Comparison of ENCODE assay signal across 11 cellular contexts in the genomic region with DNA sequence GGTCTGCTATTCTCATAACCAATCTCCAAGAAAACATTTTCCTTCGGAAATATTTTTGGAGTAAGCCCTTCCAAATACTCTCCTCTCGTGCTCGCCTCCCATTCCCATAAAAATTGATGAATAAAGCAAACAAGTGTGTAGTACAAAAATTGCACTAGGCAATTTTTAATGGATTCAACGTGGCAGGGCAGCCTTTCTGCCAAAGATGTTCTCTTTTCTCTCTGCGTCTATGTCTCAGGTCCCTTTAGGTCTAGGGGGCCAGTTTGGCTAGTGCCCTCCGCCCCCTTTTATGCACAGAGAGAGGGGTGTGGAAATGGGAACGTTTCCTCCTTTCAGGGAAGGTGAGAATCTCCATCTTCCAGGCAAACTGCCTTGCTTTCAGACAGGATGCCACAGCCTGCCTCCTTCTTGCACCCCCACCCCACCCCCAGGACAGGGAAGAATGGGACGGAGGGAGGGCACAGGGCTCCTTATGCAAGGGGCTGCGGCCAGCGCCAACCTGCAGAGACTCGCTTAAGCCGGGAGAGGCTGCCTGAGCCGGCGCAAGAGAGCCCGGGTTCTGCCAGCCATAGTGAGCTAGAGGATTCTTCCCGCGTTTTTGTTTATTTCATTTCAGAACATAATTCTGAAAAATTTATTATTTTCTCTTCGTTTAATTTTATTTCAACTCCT. TPM values are rescaled to one million over a fixed set of nuclear protein-coding genes. Genes with fewer than 3 reads are reported as not detected.
DNase-seq lines count a peak whose midpoint lies in the region; ATAC-seq and TF ChIP-seq lines count a peak whose summit lies in the region.
"Had no signal": no experiment of that assay in that cellular context is flagged by ENCODE, and none has a peak within 500 bp of the region (broad histone marks: within the 10 kb centered on the region; RNA-seq: fewer than 3 reads in every experiment).

No MANE protein-coding gene starts in this region.

- peak overlapping the region; percentile 87 for H3K4me2 ChIP-seq in neuronal stem cell (ENCODE audit: insufficient read depth, low read length, poor library complexity, severe bottlenecking)
- H3K4me2 ChIP-seq: BLaER1 had no signal

- peak overlapping the region; percentile 84 for H3K18ac ChIP-seq in neuronal stem cell (ENCODE audit: low read length)

- no peak overlapping the region for H2AK5ac ChIP-seq in neuronal stem cell (ENCODE audit: low read depth, low read length)

- ATAC-seq in activated CD8-positive, alpha-beta memory T cell treated with anti-CD3 and anti-CD28 coated beads, Interleukin-2, amount 10 ng/mL, durations not matched to agents 7 days and 5 days: no peak
- no peak for ATAC-seq in gastroesophageal sphincter
- no peak for ATAC-seq in stimulated activated memory B cell treated with anti-CD40 and anti-IgM and Interleukin-4, amounts not matched to agents 10 μg/mL and 1 μg/mL and 100 μg/mL, for 72 hours

- no peaks in the 10 kb centered on the region for H3K27me3 ChIP-seq in MG63
- peaks cover 0 to 25% (median 0%) of the 10 kb centered on the region in 3 experiments for H3K27me3 ChIP-seq in neuronal stem cell (ENCODE audit: control insufficient read depth in 3 of 3, insufficient read depth in 3 of 3, low read depth in 1 of 3, low read length in 3 of 3)
- H3K27me3 ChIP-seq in gastroesophageal sphincter: peaks cover 100% of the 10 kb centered on the region

- peak; percentile 35 for DNase-seq in activated CD8-positive, alpha-beta memory T cell treated with anti-CD3 and anti-CD28 coated beads, Interleukin-2, amount 10 ng/mL, durations not matched to agents 7 days and 5 days
- no peak for DNase-seq in activated CD8-positive, alpha-beta memory T cell treated with anti-CD3 and anti-CD28 coated beads, Interleukin-2, amount 50 U/mL, for 48 hours
- DNase-seq in MG63: peak; percentile 62
- no peak for DNase-seq in choroid plexus epithelial cell (ENCODE audit: low read depth)
- DNase-seq in neuronal stem cell (ENCODE audit: low spot score): no peak
- DNase-seq in HuH-7 (ENCODE audit: low spot score): no peak
- DNase-seq: central memory CD4-positive, alpha-beta T cell had no signal

- H2BK12ac ChIP-seq in neuronal stem cell (ENCODE audit: low read length): no peak overlapping the region

- H3K36me3 ChIP-seq in MG63: peaks cover 13% of the 10 kb centered on the region
- peaks cover 6 to 15% of the 10 kb centered on the region in 2 donors for H3K36me3 ChIP-seq in neuronal stem cell (replicated peaks in 1 of 2; ENCODE audit: control insufficient read depth in 2 of 2, insufficient read depth in 2 of 2, low read length in 2 of 2)
- no peaks in the 10 kb centered on the region for H3K36me3 ChIP-seq in gastroesophageal sphincter
- H3K36me3 ChIP-seq: BLaER1 had no signal

- H4K8ac ChIP-seq in neuronal stem cell (ENCODE audit: low read depth, low read length): no peak overlapping the region

- no peaks in the 10 kb centered on the region for H3K9me3 ChIP-seq in MG63
- H3K9me3 ChIP-seq in neuronal stem cell (replicated peaks in 1 of 2; ENCODE audit: control insufficient read depth in 2 of 2, insufficient read depth in 1 of 2, low read depth in 1 of 2, low read length in 2 of 2): no peaks in the 10 kb centered on the region
- peaks cover 0 to 3% (median 0%) of the 10 kb centered on the region in 3 donors for H3K9me3 ChIP-seq in gastroesophageal sphincter

- no peak for TF ChIP-seq EP300 in gastroesophageal sphincter (IDR thresholded peaks at IDR 0.05)

- peaks cover 72% of the 10 kb centered on the region for H3K27me3 Mint-ChIP-seq in activated CD8-positive, alpha-beta memory T cell treated with anti-CD3 and anti-CD28 coated beads, Interleukin-2, amount 10 ng/mL, durations not matched to agents 7 days and 5 days
- H3K27me3 Mint-ChIP-seq in stimulated activated memory B cell treated with anti-CD40 and anti-IgM and Interleukin-4, amounts not matched to agents 10 μg/mL and 1 μg/mL and 100 μg/mL, for 72 hours: peaks cover 69% of the 10 kb centered on the region

- H3K9ac ChIP-seq in neuronal stem cell (ENCODE audit: low read depth, low read length, poor library complexity): no peak overlapping the region
- H3K9ac ChIP-seq: BLaER1, parathyroid adenoma had no signal

- no peak overlapping the region for H3K27ac Mint-ChIP-seq in activated CD8-positive, alpha-beta memory T cell treated with anti-CD3 and anti-CD28 coated beads, Interleukin-2, amount 10 ng/mL, durations not matched to agents 7 days and 5 days
- H3K27ac Mint-ChIP-seq in stimulated activated memory B cell treated with anti-CD40 and anti-IgM and Interleukin-4, amounts not matched to agents 10 μg/mL and 1 μg/mL and 100 μg/mL, for 72 hours: no peak overlapping the region

- no peak overlapping the region for H3K4ac ChIP-seq in neuronal stem cell (ENCODE audit: low read length)

- no peak overlapping the region for H3K27ac ChIP-seq in neuronal stem cell (replicated peaks; ENCODE audit: low read length)
- no peak overlapping the region for H3K27ac ChIP-seq in gastroesophageal sphincter
- H3K27ac ChIP-seq: BLaER1, parathyroid adenoma had no signal

- CTCF ChIA-PET in activated CD8-positive, alpha-beta memory T cell treated with anti-CD3 and anti-CD28 coated beads, Interleukin-2, amount 10 ng/mL, durations not matched to agents 7 days and 5 days (lab: Charles Lee): no interaction called here

- TF ChIP-seq CTCF in choroid plexus epithelial cell (conservative IDR thresholded peaks at IDR 0.05; ENCODE audit: low read depth, low read length) (no peak), gastroesophageal sphincter (IDR thresholded peaks at IDR 0.05) (no peak)

- no peak overlapping the region for H3K23ac ChIP-seq in neuronal stem cell (ENCODE audit: low read depth, low read length, poor library complexity)

- H3K4me3 Mint-ChIP-seq in activated CD8-positive, alpha-beta memory T cell treated with anti-CD3 and anti-CD28 coated beads, Interleukin-2, amount 10 ng/mL, durations not matched to agents 7 days and 5 days: no peak overlapping the region
- no peak overlapping the region for H3K4me3 Mint-ChIP-seq in stimulated activated memory B cell treated with anti-CD40 and anti-IgM and Interleukin-4, amounts not matched to agents 10 μg/mL and 1 μg/mL and 100 μg/mL, for 72 hours

- no peak overlapping the region for H2BK5ac ChIP-seq in neuronal stem cell (ENCODE audit: low read length)

- H3K79me1 ChIP-seq in neuronal stem cell (ENCODE audit: low read depth, low read length): peaks cover 5% of the 10 kb centered on the region

- no peak overlapping the region for H2BK120ac ChIP-seq in neuronal stem cell (ENCODE audit: low read depth, low read length)

- H2AFZ ChIP-seq in neuronal stem cell (ENCODE audit: low read length): no peak overlapping the region
- H2AFZ ChIP-seq: parathyroid adenoma had no signal

- WGBS in neuronal stem cell (ENCODE audit: extremely low coverage in 2 of 2, insufficient read length in 2 of 2, insufficient replicate concordance in 1 of 2), 2 donors: no CpG with 5 or more reads among the region's 18 CpGs
- WGBS in gastroesophageal sphincter (ENCODE audit: low coverage in 1 of 2), 2 donors: 0 to 6% methylated on average over 12 to 13 of the region's 18 CpGs

- H4K91ac ChIP-seq in neuronal stem cell (ENCODE audit: low read depth, low read length, poor library complexity): no peak overlapping the region

- H3K36me3 Mint-ChIP-seq in activated CD8-positive, alpha-beta memory T cell treated with anti-CD3 and anti-CD28 coated beads, Interleukin-2, amount 10 ng/mL, durations not matched to agents 7 days and 5 days: peaks cover 4% of the 10 kb centered on the region
- H3K36me3 Mint-ChIP-seq in stimulated activated memory B cell treated with anti-CD40 and anti-IgM and Interleukin-4, amounts not matched to agents 10 μg/mL and 1 μg/mL and 100 μg/mL, for 72 hours: no peaks in the 10 kb centered on the region

- H3K4me1 Mint-ChIP-seq in activated CD8-positive, alpha-beta memory T cell treated with anti-CD3 and anti-CD28 coated beads, Interleukin-2, amount 10 ng/mL, durations not matched to agents 7 days and 5 days: peaks cover 23% of the 10 kb centered on the region
- no peaks in the 10 kb centered on the region for H3K4me1 Mint-ChIP-seq in stimulated activated memory B cell treated with anti-CD40 and anti-IgM and Interleukin-4, amounts not matched to agents 10 μg/mL and 1 μg/mL and 100 μg/mL, for 72 hours

- H2BK15ac ChIP-seq in neuronal stem cell (ENCODE audit: low read length): no peak overlapping the region

- peak overlapping the region; percentile 85 for H3K4me3 ChIP-seq in MG63
- H3K4me3 ChIP-seq in choroid plexus epithelial cell (ENCODE audit: low read depth, low read length): peak overlapping the region; percentile 66
- peak overlapping the region; percentile 89 to 95 for H3K4me3 ChIP-seq in neuronal stem cell (ENCODE audit: low read length in 2 of 2)
- H3K4me3 ChIP-seq in gastroesophageal sphincter: no peak overlapping the region
- H3K4me3 ChIP-seq: BLaER1 had no signal

- no peaks in the 10 kb centered on the region for H3K9me3 Mint-ChIP-seq in activated CD8-positive, alpha-beta memory T cell treated with anti-CD3 and anti-CD28 coated beads, Interleukin-2, amount 10 ng/mL, durations not matched to agents 7 days and 5 days (ENCODE audit: low read depth)
- H3K9me3 Mint-ChIP-seq in stimulated activated memory B cell treated with anti-CD40 and anti-IgM and Interleukin-4, amounts not matched to agents 10 μg/mL and 1 μg/mL and 100 μg/mL, for 72 hours: no peaks in the 10 kb centered on the region

- H3K14ac ChIP-seq in neuronal stem cell (ENCODE audit: low read length): no peak overlapping the region

- H3K4me1 ChIP-seq in neuronal stem cell (ENCODE audit: control insufficient read depth in 2 of 2, insufficient read depth in 1 of 2, low read depth in 1 of 2, low read length in 2 of 2): peaks cover 8 to 14% of the 10 kb centered on the region in 2 donors
- H3K4me1 ChIP-seq in gastroesophageal sphincter: peaks cover 0 to 57% (median 39%) of the 10 kb centered on the region in 3 donors
- H3K4me1 ChIP-seq: parathyroid adenoma had no signal

- no peak for TF ChIP-seq POLR2A in gastroesophageal sphincter (IDR thresholded peaks at IDR 0.05)

RNA-seq across cellular contexts. Expression of a gene that starts 2.7 kb away (rescaled TPM):
- 1 to 10 TPM in 1 of 2 experiments, under 1 TPM in 1; 0.26 to 1.6 TPM for total RNA-seq in activated CD8-positive, alpha-beta memory T cell treated with anti-CD3 and anti-CD28 coated beads, Interleukin-2, amount 10 ng/mL, durations not matched to agents 7 days and 5 days
- total RNA-seq in MG63 (2014; rRNA removed; shearing (Covaris generic); ENCODE audit: low replicate concordance): 3.7 and 5.2 TPM in 2 replicates
- polyA plus RNA-seq in neuronal stem cell (2013, experiment 1 of 2): 120 TPM
- 122 TPM for polyA plus RNA-seq in neuronal stem cell (2013, experiment 2 of 2)
- total RNA-seq in gastroesophageal sphincter: not detected

RNA-seq across cellular contexts. Expression of a gene that starts 7.3 kb away (rescaled TPM):
- not detected for total RNA-seq in activated CD8-positive, alpha-beta memory T cell treated with anti-CD3 and anti-CD28 coated beads, Interleukin-2, amount 10 ng/mL, durations not matched to agents 7 days and 5 days
- total RNA-seq in MG63 (2014; rRNA removed; shearing (Covaris generic); ENCODE audit: low replicate concordance): 1.8 and 2.9 TPM in 2 replicates
- 18.1 TPM for polyA plus RNA-seq in neuronal stem cell (2013, experiment 1 of 2)
- 18.3 TPM for polyA plus RNA-seq in neuronal stem cell (2013, experiment 2 of 2)
- total RNA-seq in gastroesophageal sphincter: not detected

Comparison
In these comparisons a context has a peak if more than half of its experiments do, and no peak if none do; other contexts are left out.
1. DNase-seq: peak in activated CD8-positive, alpha-beta memory T cell treated with anti-CD3 and anti-CD28 coated beads, Interleukin-2, amount 10 ng/mL, durations not matched to agents 7 days and 5 days (single experiment) and MG63 (single experiment); none in activated CD8-positive, alpha-beta memory T cell treated with anti-CD3 and anti-CD28 coated beads, Interleukin-2, amount 50 U/mL, for 48 hours (single experiment), choroid plexus epithelial cell (single experiment), neuronal stem cell (single experiment) and HuH-7 (single experiment).
2. H3K4me3 ChIP-seq: peak in MG63 (single experiment), choroid plexus epithelial cell (single experiment) and neuronal stem cell (2 of 2); none in gastroesophageal sphincter (0 of 2).